ENCODE assay signal across 8 cellular contexts in genomic region chr9:130053504-130054427, GRCh38. TPM values are rescaled to one million over a fixed set of nuclear protein-coding genes. Genes with fewer than 3 reads are reported as not detected.
DNase-seq lines count a peak whose midpoint lies in the region; ATAC-seq and TF ChIP-seq lines count a peak whose summit lies in the region.

Gene GPR107 (plus strand): TSS chr9:130053906. CDS start chr9:130053933, 27 bp downstream.

- TF ChIP-seq POLR2A in tibial nerve (IDR thresholded peaks at IDR 0.05) = peak; percentile 41 to 67

- TF ChIP-seq CTCF in parathyroid adenoma (IDR thresholded peaks at IDR 0.05) (no peak), tibial nerve (IDR thresholded peaks at IDR 0.05) (peak in 2 of 5 experiments; percentile 5 to 11)

- peak within 1 kb of the TSS; percentile 99 for H3K4me2 ChIP-seq in parathyroid adenoma (ENCODE audit: low read length)

- peak; percentile 86 for DNase-seq in DMS53 (lab: John Stamatoyannopoulos, UW)
- peak; percentile 62 to 64 for DNase-seq in Kasumi-1 (lab: John Stamatoyannopoulos, UW)
- DNase-seq in SW 1271 (lab: John Stamatoyannopoulos, UW) = peak; percentile 55 to 73
- peak; percentile 59 for DNase-seq in activated naive CD8-positive, alpha-beta T cell treated with anti-CD3 and anti-CD28 coated beads, Interleukin-2, amount 50 U/mL, for 16 hours (ENCODE audit: low read depth, low spot score)
- peak; percentile 89 for DNase-seq in Right ventricle myocardium superior
- DNase-seq in tibial nerve (ENCODE audit: low spot score in 2 of 2) = peak; percentile 54 to 65

- H3K36me3 ChIP-seq in parathyroid adenoma (ENCODE audit: control insufficient read depth, insufficient read depth, low read length) = no peaks in the 10 kb centered on the region
- peaks cover 0 to 14% (median 0%) of the 10 kb centered on the region in 3 donors for H3K36me3 ChIP-seq in tibial nerve

- intact Hi-C loops in Right ventricle myocardium superior (cut with DNase I) = loop anchor here (10.0 kb wide), 1 partner anchor 929 kb away; no protein-coding TSS in a partner anchor

- H3K9me3 ChIP-seq in parathyroid adenoma (ENCODE audit: control insufficient read depth, low read length) = no peaks in the 10 kb centered on the region
- H3K9me3 ChIP-seq in tibial nerve = no peaks in the 10 kb centered on the region

- H3K9ac ChIP-seq in parathyroid adenoma = peak within 1 kb of the TSS; percentile 55

- peaks cover 9% of the 10 kb centered on the region for H3K4me1 ChIP-seq in parathyroid adenoma
- H3K4me1 ChIP-seq in tibial nerve = peaks cover 0 to 43% (median 30%) of the 10 kb centered on the region in 4 donors

- ATAC-seq in GM21717 (IDR thresholded peaks at IDR 0.05; ENCODE audit: unreplicated experiment) (peak; percentile 71), Right ventricle myocardium superior (ENCODE audit: poor library complexity) (peak; percentile 98)

- H3K27ac ChIP-seq in parathyroid adenoma (peak within 1 kb of the TSS; percentile 67), tibial nerve (peak within 1 kb of the TSS; percentile 56 to 95 (median 92))

- peak within 1 kb of the TSS; percentile 82 for H2AFZ ChIP-seq in parathyroid adenoma

- H3K79me2 ChIP-seq in parathyroid adenoma = peaks cover 13% of the 10 kb centered on the region

- WGBS in tibial nerve, 2 donors = 0 to 1% methylated on average over 32 to 47 of the region's 68 CpGs

- TF ChIP-seq EP300 in tibial nerve (IDR thresholded peaks at IDR 0.05) = peak in 1 of 2 donors; percentile 92

- H3K27me3 ChIP-seq in parathyroid adenoma (ENCODE audit: control insufficient read depth, insufficient read depth, low read length) = no peaks in the 10 kb centered on the region
- no peaks in the 10 kb centered on the region for H3K27me3 ChIP-seq in tibial nerve

- H3K4me3 ChIP-seq in parathyroid adenoma (ENCODE audit: low read depth, low read length) (peak within 1 kb of the TSS; percentile 99), tibial nerve (peak within 1 kb of the TSS; percentile 60 to 98 (median 90))

RNA-seq across cellular contexts. Expression of gene GPR107, which starts in this region (rescaled TPM):
- 20.4 TPM for total RNA-seq in Right ventricle myocardium superior
- total RNA-seq in tibial nerve = 10 to 100 TPM; 19.3 to 36.1 (median 28.9) TPM

Comparison
In these comparisons a context has a peak if more than half of its experiments do, and no peak if none do; other contexts are left out.
1. Peak in every context shown above with its lines: DNase-seq, ATAC-seq, H3K4me3 ChIP-seq and H3K27ac ChIP-seq.